10 cellular contexts compared by ENCODE assay signal in the genomic region with DNA sequence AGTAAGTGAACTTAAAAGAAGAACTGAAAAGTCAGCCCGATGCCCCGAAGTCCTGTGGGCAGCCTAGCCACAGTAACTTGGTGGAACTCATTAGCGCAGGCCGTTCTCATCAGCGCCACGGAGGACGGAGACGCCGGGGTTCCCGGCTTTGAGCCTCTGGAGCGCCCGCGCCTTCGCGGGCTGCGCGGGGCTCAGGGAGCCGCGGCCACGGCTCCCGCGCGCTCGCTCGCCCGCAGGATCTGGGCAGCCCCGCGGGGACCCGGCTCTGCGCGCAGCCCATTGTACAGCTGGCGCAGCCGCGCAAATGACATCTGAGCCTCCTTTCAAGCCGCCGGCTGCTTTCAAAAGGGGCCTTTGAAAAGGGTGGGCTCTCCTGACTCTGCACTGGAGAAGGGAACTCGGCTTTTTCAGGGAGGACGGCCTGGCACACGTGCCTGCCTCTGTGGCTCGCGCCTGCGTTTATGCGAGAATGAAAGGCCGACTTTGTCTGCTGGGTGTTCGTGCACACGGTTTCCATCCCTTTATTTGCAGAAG. TPM values are rescaled to one million over a fixed set of nuclear protein-coding genes. Genes with fewer than 3 reads are reported as not detected.
A peak's percentile ranks its signal among the peaks of the same experiment; 100 is the strongest.
DNase-seq lines count a peak whose midpoint lies in the region; ATAC-seq, FAIRE-seq and TF ChIP-seq lines count a peak whose summit lies in the region.
"Had no signal": no experiment of that assay in that cellular context is flagged by ENCODE, and none has a peak within 500 bp of the region (broad histone marks: within the 10 kb centered on the region; RNA-seq: fewer than 3 reads in every experiment).

No MANE protein-coding gene starts in this region.

- no peaks in the 10 kb centered on the region for H3K79me2 ChIP-seq in osteoblast (ENCODE audit: insufficient read depth, low read length)

- TF ChIP-seq CTCF in D721Med (IDR thresholded peaks at IDR 0.05; ENCODE audit: insufficient read depth, missing control alignments) = no peak
- no peak for TF ChIP-seq CTCF in foreskin fibroblast (IDR thresholded peaks at IDR 0.05; ENCODE audit: low read depth, low read length)
- TF ChIP-seq CTCF in osteoblast (IDR thresholded peaks at IDR 0.05; ENCODE audit: extremely low read depth, low read depth, low read length) = no peak

- peak overlapping the region; percentile 16 to 46 for H3K4me3 ChIP-seq in foreskin fibroblast (ENCODE audit: low read depth in 1 of 2, low read length in 2 of 2)
- H3K4me3 ChIP-seq in osteoblast (ENCODE audit: insufficient read depth, low read length) = peak overlapping the region; percentile 75

- peak overlapping the region; percentile 97 for H2AFZ ChIP-seq in osteoblast (ENCODE audit: low read length)

- H3K27ac ChIP-seq in osteoblast (ENCODE audit: low read depth, low read length) = no peak overlapping the region

- no peak for FAIRE-seq in D721Med (lab: Jason Lieb, UNC)

- H3K9me3 ChIP-seq in osteoblast (ENCODE audit: low read depth, low read length) = no peaks in the 10 kb centered on the region

- DNase-seq in D721Med (ENCODE audit: insufficient read length, low spot score) (peak; percentile 17), NCI-H1092 treated with DMSO at 0.1 percent for 48 hours (lab: John Stamatoyannopoulos, UW) (peak; percentile 68), foreskin fibroblast (peak in 1 of 2 donors; percentile 41), osteoblast (ENCODE audit: insufficient read length, low spot score, missing footprints) (peak; percentile 73)
- no peak for DNase-seq in stimulated activated CD4-positive, alpha-beta T cell treated with anti-CD3 and anti-CD28 coated beads, Interleukin-4, amount 100 ng/mL, for 4 hours
- no peak for DNase-seq in stimulated activated CD4-positive, alpha-beta T cell treated with anti-CD3 and anti-CD28 coated beads, Interleukin-4, amount 100 ng/mL, for 24 hours
- DNase-seq: SHP77; stimulated activated CD8-positive, alpha-beta memory T cell treated with anti-CD3 and anti-CD28 coated beads, Interleukin-4, amount 100 ng/mL, for 48 hours had no signal

- H3K4me1 ChIP-seq in osteoblast (ENCODE audit: insufficient read depth, low read length) = peaks cover 7% of the 10 kb centered on the region

- peak overlapping the region; percentile 91 for H3K4me2 ChIP-seq in osteoblast (ENCODE audit: insufficient read depth, low read length)

- no peaks in the 10 kb centered on the region for H3K36me3 ChIP-seq in osteoblast (ENCODE audit: insufficient read depth, low read length)

- H4K20me1 ChIP-seq in osteoblast (ENCODE audit: insufficient read depth, low read length) = no peaks in the 10 kb centered on the region

- H3K27me3 ChIP-seq in osteoblast (ENCODE audit: insufficient read depth, low read length) = peaks cover 2% of the 10 kb centered on the region

- ATAC-seq in GM21619 (IDR thresholded peaks at IDR 0.05; ENCODE audit: unreplicated experiment) = no peak
- ATAC-seq in HG02588 (IDR thresholded peaks at IDR 0.05; ENCODE audit: unreplicated experiment) = no peak

RNA-seq across cellular contexts. Expression of a gene that starts 40.7 kb away (rescaled TPM):
- total RNA-seq in osteoblast = 44.2 and 46.7 TPM in 2 replicates

Comparison
In these comparisons a context has a peak if more than half of its experiments do, and no peak if none do; other contexts are left out.
1. DNase-seq: peak in D721Med (single experiment), NCI-H1092 treated with DMSO at 0.1 percent for 48 hours (single experiment) and osteoblast (single experiment); none in stimulated activated CD4-positive, alpha-beta T cell treated with anti-CD3 and anti-CD28 coated beads, Interleukin-4, amount 100 ng/mL, for 4 hours (0 of 2) and stimulated activated CD4-positive, alpha-beta T cell treated with anti-CD3 and anti-CD28 coated beads, Interleukin-4, amount 100 ng/mL, for 24 hours (single experiment).